Comparison of ENCODE assay signal across 19 cellular contexts in genomic region chr5:52841114-52841513, GRCh38. TPM values are rescaled to one million over a fixed set of nuclear protein-coding genes. Genes with fewer than 3 reads are reported as not detected.
DNase-seq lines count a peak whose midpoint lies in the region; ATAC-seq and TF ChIP-seq lines count a peak whose summit lies in the region.
"Had no signal": no experiment of that assay in that cellular context is flagged by ENCODE, and none has a peak within 500 bp of the region (broad histone marks: within the 10 kb centered on the region; RNA-seq: fewer than 3 reads in every experiment).

No MANE protein-coding gene starts in this region.

- H3K4me3 Mint-ChIP-seq in nephron = peak overlapping the region in 1 of 3 experiments; percentile 17
- H3K4me3 Mint-ChIP-seq in stimulated activated memory B cell treated with anti-CD40 and anti-IgM and Interleukin-4, amounts not matched to agents 10 μg/mL and 1 μg/mL and 100 μg/mL, for 72 hours = no peak overlapping the region
- H3K4me3 Mint-ChIP-seq: activated CD4-positive, alpha-beta T cell treated with anti-CD3 and anti-CD28 coated beads, Interleukin-2, amount 10 ng/mL, durations not matched to agents 24 days and 14 days; activated naive CD4-positive, alpha-beta T cell treated with anti-CD3 and anti-CD28 coated beads, Interleukin-2, amount 50 U/mL, for 24 hours; CD4-positive, alpha-beta memory T cell; nephron progenitor cell had no signal

- H3K9me3 Mint-ChIP-seq in nephron = no peaks in the 10 kb centered on the region
- no peaks in the 10 kb centered on the region for H3K9me3 Mint-ChIP-seq in stimulated activated memory B cell treated with anti-CD40 and anti-IgM and Interleukin-4, amounts not matched to agents 10 μg/mL and 1 μg/mL and 100 μg/mL, for 72 hours
- H3K9me3 Mint-ChIP-seq: activated CD4-positive, alpha-beta T cell treated with anti-CD3 and anti-CD28 coated beads, Interleukin-2, amount 10 ng/mL, durations not matched to agents 24 days and 14 days; activated naive CD4-positive, alpha-beta T cell treated with anti-CD3 and anti-CD28 coated beads, Interleukin-2, amount 50 U/mL, for 24 hours; CD4-positive, alpha-beta memory T cell; nephron progenitor cell had no signal

- H3K36me3 ChIP-seq in SK-N-MC (ENCODE audit: insufficient read depth, low read length) (no peaks in the 10 kb centered on the region), upper lobe of right lung (no peaks in the 10 kb centered on the region)
- H3K36me3 ChIP-seq: HAP-1 had no signal

- H3K9me3 ChIP-seq in SK-N-MC (ENCODE audit: low read depth, low read length) = no peaks in the 10 kb centered on the region
- H3K9me3 ChIP-seq in upper lobe of right lung = no peaks in the 10 kb centered on the region
- H3K9me3 ChIP-seq: HAP-1, SK-N-SH had no signal

- no peaks in the 10 kb centered on the region for H3K36me3 Mint-ChIP-seq in nephron (ENCODE audit: low read depth)
- H3K36me3 Mint-ChIP-seq in stimulated activated memory B cell treated with anti-CD40 and anti-IgM and Interleukin-4, amounts not matched to agents 10 μg/mL and 1 μg/mL and 100 μg/mL, for 72 hours = no peaks in the 10 kb centered on the region
- H3K36me3 Mint-ChIP-seq: activated naive CD4-positive, alpha-beta T cell treated with anti-CD3 and anti-CD28 coated beads, Interleukin-2, amount 50 U/mL, for 24 hours; CD4-positive, alpha-beta memory T cell had no signal

- ATAC-seq in upper lobe of right lung = no peak
- ATAC-seq in HG03565 (IDR thresholded peaks at IDR 0.05; ENCODE audit: unreplicated experiment) = no peak
- ATAC-seq in stimulated activated memory B cell treated with anti-CD40 and anti-IgM and Interleukin-4, amounts not matched to agents 10 μg/mL and 1 μg/mL and 100 μg/mL, for 72 hours = no peak

- H3K27ac ChIP-seq in SK-N-MC (peak overlapping the region; percentile 91), coronary artery (peak overlapping the region; percentile 73 to 80), upper lobe of right lung (peak overlapping the region; percentile 39)
- H3K27ac ChIP-seq: VCaP had no signal

- no peaks in the 10 kb centered on the region for H3K27me3 ChIP-seq in upper lobe of right lung

- H3K27me3 Mint-ChIP-seq in nephron (ENCODE audit: low read depth) = no peaks in the 10 kb centered on the region
- H3K27me3 Mint-ChIP-seq in stimulated activated memory B cell treated with anti-CD40 and anti-IgM and Interleukin-4, amounts not matched to agents 10 μg/mL and 1 μg/mL and 100 μg/mL, for 72 hours = no peaks in the 10 kb centered on the region
- H3K27me3 Mint-ChIP-seq: activated naive CD4-positive, alpha-beta T cell treated with anti-CD3 and anti-CD28 coated beads, Interleukin-2, amount 50 U/mL, for 24 hours; CD4-positive, alpha-beta memory T cell had no signal

- H3K27ac Mint-ChIP-seq in nephron = peak overlapping the region; percentile 94 to 98 (median 97)
- H3K27ac Mint-ChIP-seq in stimulated activated memory B cell treated with anti-CD40 and anti-IgM and Interleukin-4, amounts not matched to agents 10 μg/mL and 1 μg/mL and 100 μg/mL, for 72 hours = no peak overlapping the region
- H3K27ac Mint-ChIP-seq: activated CD4-positive, alpha-beta T cell treated with anti-CD3 and anti-CD28 coated beads, Interleukin-2, amount 10 ng/mL, durations not matched to agents 24 days and 14 days; activated naive CD4-positive, alpha-beta T cell treated with anti-CD3 and anti-CD28 coated beads, Interleukin-2, amount 50 U/mL, for 24 hours; CD4-positive, alpha-beta memory T cell had no signal

- intact Hi-C loops in upper lobe of right lung (cut with DNase I) = no loop called here

- peaks cover 53% of the 10 kb centered on the region for H3K4me1 Mint-ChIP-seq in nephron
- H3K4me1 Mint-ChIP-seq in stimulated activated memory B cell treated with anti-CD40 and anti-IgM and Interleukin-4, amounts not matched to agents 10 μg/mL and 1 μg/mL and 100 μg/mL, for 72 hours = no peaks in the 10 kb centered on the region
- H3K4me1 Mint-ChIP-seq: activated CD4-positive, alpha-beta T cell treated with anti-CD3 and anti-CD28 coated beads, Interleukin-2, amount 10 ng/mL, durations not matched to agents 24 days and 14 days had no signal

- DNase-seq in SK-N-MC (ENCODE audit: low read depth, low spot score) = no peak
- no peak for DNase-seq in coronary artery (ENCODE audit: low spot score)
- DNase-seq in upper lobe of right lung = no peak
- DNase-seq in stimulated activated CD4-positive, alpha-beta T cell treated with anti-CD3 and anti-CD28 coated beads, Interleukin-2, amount 100 ng/mL, for 24 hours = no peak
- DNase-seq: activated CD4-positive, alpha-beta T cell treated with anti-CD3 and anti-CD28 coated beads, Interleukin-2, amount 10 ng/mL, durations not matched to agents 24 days and 14 days; aorta; CD4-positive, alpha-beta memory T cell; cerebellar nuclear complex; GF-D8; left cardiac atrium; nephron progenitor cell; SK-N-SH; stimulated activated naive CD4-positive, alpha-beta T cell treated with Interleukin-2 at 50 U/mL for 16 hours had no signal

- H3K9ac ChIP-seq in SK-N-MC (ENCODE audit: insufficient read length) = peak overlapping the region; percentile 52
- H3K9ac ChIP-seq: SK-N-SH had no signal

- no peak for TF ChIP-seq CTCF in coronary artery (IDR thresholded peaks at IDR 0.05)
- TF ChIP-seq CTCF in nephron (IDR thresholded peaks at IDR 0.05; ENCODE audit: unreplicated experiment in 3 of 3) = no peak
- TF ChIP-seq CTCF in upper lobe of right lung (IDR thresholded peaks at IDR 0.05) = no peak

- H3K4me3 ChIP-seq in SK-N-MC = peak overlapping the region; percentile 71
- H3K4me3 ChIP-seq in coronary artery = no peak overlapping the region
- H3K4me3 ChIP-seq in upper lobe of right lung = no peak overlapping the region
- H3K4me3 ChIP-seq: HAP-1 had no signal

- H3K4me1 ChIP-seq in upper lobe of right lung = peaks cover 19% of the 10 kb centered on the region
- H3K4me1 ChIP-seq: HAP-1 had no signal

RNA-seq across cellular contexts. Expression of gene ITGA1, which starts 53.4 kb away (rescaled TPM):
- 94.8 TPM for total RNA-seq in upper lobe of right lung

RNA-seq across cellular contexts. Expression of gene PELO, which starts 53.4 kb away (rescaled TPM):
- 41.3 TPM for total RNA-seq in upper lobe of right lung

Comparison
In these comparisons a context has a peak if more than half of its experiments do, and no peak if none do; other contexts are left out.
1. H3K27ac ChIP-seq: peak in every context shown above with its lines; median percentile 91 in SK-N-MC; 76 in coronary artery; 39 in upper lobe of right lung.